ENCODE assay signal across 8 cellular contexts in the genomic region with DNA sequence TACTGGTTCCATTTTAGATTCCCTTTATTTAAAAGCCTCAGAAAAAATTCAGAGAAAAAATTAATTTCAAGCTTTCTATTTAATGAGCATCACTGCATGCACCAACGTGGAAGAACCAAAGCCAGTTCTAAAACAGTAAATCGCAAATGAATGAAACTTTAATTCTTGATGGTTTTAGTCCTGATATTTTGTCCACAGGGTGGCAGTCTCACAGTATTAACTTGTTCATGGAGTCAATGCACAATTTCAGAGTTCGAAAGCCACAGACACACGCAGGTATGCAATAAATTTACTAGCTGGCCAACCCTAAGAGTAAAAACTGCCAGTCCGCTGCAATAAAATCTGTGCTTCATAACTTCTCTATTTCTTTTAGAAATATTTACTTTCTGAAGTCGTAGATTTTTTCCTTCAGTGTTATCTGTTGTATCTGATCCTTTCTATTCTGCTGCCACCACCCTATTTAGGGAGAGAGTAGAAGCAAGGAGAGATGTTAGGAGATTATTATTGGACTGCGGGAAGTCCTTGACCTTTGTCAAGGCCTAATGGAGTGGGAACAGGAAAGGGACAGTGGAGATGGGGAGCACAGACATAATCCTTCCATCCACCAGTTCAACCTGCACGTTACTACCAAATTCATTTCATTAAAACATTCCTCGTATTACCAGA. TPM values are rescaled to one million over a fixed set of nuclear protein-coding genes. Genes with fewer than 3 reads are reported as not detected.
DNase-seq lines count a peak whose midpoint lies in the region; FAIRE-seq lines count a peak whose summit lies in the region.

No MANE protein-coding gene starts in this region.

- DNase-seq in activated gamma-delta T cell treated with Interleukin-2 at 50 U/mL for 16 hours (peak; percentile 40), activated gamma-delta T cell (lab: John Stamatoyannopoulos, UW) (no peak), T-helper 9 cell (peak; percentile 6), myocyte (ENCODE audit: low read depth) (peak; percentile 57), 8988T (no peak), islet precursor cell (no peak)
- DNase-seq in Jurkat, Clone E6-1 (ENCODE audit: low read depth, low spot score) = peak; percentile 70

- H3K4me3 ChIP-seq in Jurkat, Clone E6-1 (ENCODE audit: low read length) = no peak overlapping the region

- peak; percentile 8 for FAIRE-seq in endometrium (lab: Jason Lieb, UNC)

RNA-seq across cellular contexts. Expression of gene WBP4, which starts 7.0 kb away (rescaled TPM):
- polyA plus RNA-seq in Jurkat, Clone E6-1 (2012; ENCODE audit: insufficient read depth, insufficient read length) = 16.8 TPM
- 9.9 and 12.1 TPM in 2 replicates for total RNA-seq in myocyte
- 6.3 TPM for polyA plus RNA-seq in myocyte (2012)

RNA-seq across cellular contexts. Expression of gene ELF1, which starts 35.2 kb away (rescaled TPM):
- 78.5 TPM for polyA plus RNA-seq in Jurkat, Clone E6-1 (2012; ENCODE audit: insufficient read depth, insufficient read length)
- total RNA-seq in myocyte = 21.5 and 25.0 TPM in 2 replicates
- 18.1 TPM for polyA plus RNA-seq in myocyte (2012)

Comparison
In these comparisons a context has a peak if more than half of its experiments do, and no peak if none do; other contexts are left out.
1. DNase-seq: peak in activated gamma-delta T cell treated with Interleukin-2 at 50 U/mL for 16 hours (single experiment), Jurkat, Clone E6-1 (single experiment), T-helper 9 cell (single experiment) and myocyte (single experiment); none in activated gamma-delta T cell (single experiment), 8988T (single experiment) and islet precursor cell (single experiment).